In genomic region chr2:109306190-109306589, GRCh38 we compare ENCODE assay signal across 2 cellular contexts.
TF ChIP-seq lines count a peak whose summit lies in the region.

No MANE protein-coding gene starts in this region.

TF ChIP-seq in IMR-90, 13 proteins besides CTCF, POLR2A, EP300 and RAD21 (continued from another document):
- no peak for TF ChIP-seq RCOR1 (IDR thresholded peaks at IDR 0.05; ENCODE audit: insufficient replicate concordance, low read length)

TF ChIP-seq in WTC11, 78 proteins besides CTCF, POLR2A, EP300 and RAD21 (continued from another document):
- TF ChIP-seq AFF4 (CRISPR knock-in tag; IDR thresholded peaks at IDR 0.05; ENCODE audit: borderline replicate concordance) (no peak), CBFB (CRISPR knock-in tag; IDR thresholded peaks at IDR 0.05; ENCODE audit: low read depth) (no peak), TP53 (CRISPR knock-in tag; IDR thresholded peaks at IDR 0.05) (no peak), TEAD4 (CRISPR knock-in tag; IDR thresholded peaks at IDR 0.05) (no peak), CREM (CRISPR knock-in tag; IDR thresholded peaks at IDR 0.05) (no peak), ATF1 (CRISPR knock-in tag; IDR thresholded peaks at IDR 0.05) (no peak)
TF ChIP-seq in WTC11: peak in this region for 0.
